ENCODE assay signal across 14 cellular contexts in the genomic region with DNA sequence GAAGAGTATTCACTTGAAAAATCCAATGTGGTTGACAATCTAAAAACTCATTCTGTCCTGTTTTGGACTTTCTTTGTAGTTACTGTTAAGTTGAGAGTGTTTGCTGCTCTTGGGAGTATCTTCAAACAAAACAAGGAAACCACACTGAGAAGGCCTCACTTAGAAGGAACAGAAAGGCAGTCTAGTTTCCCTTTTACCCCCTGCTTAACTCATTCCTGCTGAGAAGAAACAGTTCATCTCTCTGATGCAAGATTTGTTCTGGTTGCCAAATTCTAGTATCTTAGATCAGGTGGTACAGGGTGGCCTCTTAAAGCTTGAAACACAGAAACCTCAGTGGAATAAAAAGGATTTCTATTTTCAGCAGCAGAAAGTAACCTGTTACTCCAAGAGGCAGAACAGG. TPM values are rescaled to one million over a fixed set of nuclear protein-coding genes. Genes with fewer than 3 reads are reported as not detected.
DNase-seq lines count a peak whose midpoint lies in the region; ATAC-seq and TF ChIP-seq lines count a peak whose summit lies in the region.
"Had no signal": no experiment of that assay in that cellular context is flagged by ENCODE, and none has a peak within 500 bp of the region (broad histone marks: within the 10 kb centered on the region; RNA-seq: fewer than 3 reads in every experiment).

No MANE protein-coding gene starts in this region.

- H3K4me1 ChIP-seq in aorta (ENCODE audit: control insufficient read depth in 1 of 2, insufficient read depth in 2 of 2, low read length in 2 of 2) (no peaks in the 10 kb centered on the region), ascending aorta (no peaks in the 10 kb centered on the region)
- H3K4me1 ChIP-seq: prostate gland had no signal

- intact Hi-C loops in aorta (cut with DNase I), result no loop called here
- intact Hi-C loops in ascending aorta (cut with DNase I), result no loop called here

- in situ Hi-C loops in astrocyte of the spinal cord (cut with HindIII; ENCODE audit: low sequenced_read_pairs), result no loop called here

- TF ChIP-seq CTCF in astrocyte of the spinal cord (IDR thresholded peaks at IDR 0.05; ENCODE audit: low read depth, low read length), result no peak
- no peak for TF ChIP-seq CTCF in ascending aorta (IDR thresholded peaks at IDR 0.05)

- H3K9me3 ChIP-seq in aorta (ENCODE audit: control insufficient read depth, low read length) (no peaks in the 10 kb centered on the region), ascending aorta (no peaks in the 10 kb centered on the region)
- H3K9me3 ChIP-seq: prostate gland had no signal

- H3K36me3 ChIP-seq in aorta (ENCODE audit: control insufficient read depth in 1 of 2, insufficient read depth in 2 of 2, low read length in 1 of 2) (no peaks in the 10 kb centered on the region), ascending aorta (no peaks in the 10 kb centered on the region)
- H3K36me3 ChIP-seq: prostate gland had no signal

- DNase-seq in astrocyte of the spinal cord (ENCODE audit: low read depth, low spot score) (peak; percentile 56), aorta (no peak), ascending aorta (ENCODE audit: low spot score in 2 of 2) (no peak), NCI-H774 (lab: John Stamatoyannopoulos, UW) (no peak), NCI-H82 (lab: John Stamatoyannopoulos, UW) (no peak)
- DNase-seq: activated CD8-positive, alpha-beta memory T cell treated with anti-CD3 and anti-CD28 coated beads for 24 hours; amniotic stem cell; NCI-H510A had no signal

- ATAC-seq in GM19351 (IDR thresholded peaks at IDR 0.05; ENCODE audit: unreplicated experiment) (peak; percentile 88), HG02571 (IDR thresholded peaks at IDR 0.05; ENCODE audit: unreplicated experiment) (peak; percentile 70), HG03460 (IDR thresholded peaks at IDR 0.05; ENCODE audit: unreplicated experiment) (peak; percentile 59), aorta (ENCODE audit: low FRiP score) (no peak)

- H3K4me3 ChIP-seq in astrocyte of the spinal cord (ENCODE audit: low read depth, low read length), result no peak overlapping the region
- no peak overlapping the region for H3K4me3 ChIP-seq in aorta (ENCODE audit: low read length in 2 of 2)
- H3K4me3 ChIP-seq in ascending aorta, result no peak overlapping the region
- H3K4me3 ChIP-seq: prostate gland had no signal

- H3K27ac ChIP-seq in aorta (ENCODE audit: low read depth in 1 of 2, low read length in 2 of 2) (no peak overlapping the region), ascending aorta (no peak overlapping the region)
- H3K27ac ChIP-seq: prostate gland had no signal

- no peaks in the 10 kb centered on the region for H3K27me3 ChIP-seq in aorta (ENCODE audit: control insufficient read depth in 1 of 2, insufficient read depth in 2 of 2, low read length in 1 of 2)
- H3K27me3 ChIP-seq in ascending aorta, result no peaks in the 10 kb centered on the region

RNA-seq across cellular contexts. Expression of gene GUCY2F, which starts 41.4 kb away (rescaled TPM):
- total RNA-seq in aorta (under 1 TPM in 1 of 2 donors, not detected in 1; 0.09 TPM), ascending aorta (not detected)
- not detected for polyA plus RNA-seq in aorta
- total RNA-seq: M059J, mesothelial cell of epicardium, prostate gland had no signal
